14 cellular contexts compared by ENCODE assay signal in genomic region chr1:245197911-245198379, GRCh38. TPM values are rescaled to one million over a fixed set of nuclear protein-coding genes. Genes with fewer than 3 reads are reported as not detected.
DNase-seq lines count a peak whose midpoint lies in the region; ATAC-seq and TF ChIP-seq lines count a peak whose summit lies in the region.
"Had no signal": no experiment of that assay in that cellular context is flagged by ENCODE, and none has a peak within 500 bp of the region (broad histone marks: within the 10 kb centered on the region; RNA-seq: fewer than 3 reads in every experiment).

No MANE protein-coding gene starts in this region.

- H3K27ac Mint-ChIP-seq in naive thymus-derived CD4-positive, alpha-beta T cell = no peak overlapping the region
- H3K27ac Mint-ChIP-seq: activated CD4-positive, alpha-beta memory T cell treated with anti-CD3 and anti-CD28 coated beads for 36 hours had no signal

- H3K9me2 ChIP-seq in GM23248 (ENCODE audit: insufficient read depth) (no peaks in the 10 kb centered on the region), hepatocyte (replicated peaks; ENCODE audit: insufficient read depth) (no peaks in the 10 kb centered on the region)

- BruUV-seq in A673 (replicated peaks; lab: Mats Ljungman, UMichigan) = no TSS peak

- H3K27ac ChIP-seq in A673 (ENCODE audit: low read depth, low read length, poor library complexity, severe bottlenecking) (no peak overlapping the region), GM23248 (peak overlapping the region; percentile 53), hepatocyte (peak overlapping the region; percentile 10)
- no peak overlapping the region for H3K27ac ChIP-seq in naive thymus-derived CD4-positive, alpha-beta T cell (ENCODE audit: low read depth, low read length)
- H3K27ac ChIP-seq: foreskin keratinocyte had no signal

- POLR2A ChIA-PET in A673 (lab: Charles Lee; ENCODE audit: low non-redundant PET) = no interaction called here
- POLR2A ChIA-PET in naive thymus-derived CD4-positive, alpha-beta T cell (lab: Charles Lee) = no interaction called here

- H3K4me1 ChIP-seq in A673 (ENCODE audit: insufficient read depth, low read length, poor library complexity, severe bottlenecking) (no peaks in the 10 kb centered on the region), GM23248 (ENCODE audit: insufficient read depth) (peaks cover 23% of the 10 kb centered on the region), hepatocyte (ENCODE audit: insufficient read depth) (peaks cover 8% of the 10 kb centered on the region)
- no peaks in the 10 kb centered on the region for H3K4me1 ChIP-seq in naive thymus-derived CD4-positive, alpha-beta T cell (ENCODE audit: control insufficient read depth in 2 of 2, insufficient read depth in 2 of 2, low read length in 2 of 2)
- H3K4me1 ChIP-seq: foreskin keratinocyte had no signal

- no peak overlapping the region for H3K4me3 Mint-ChIP-seq in naive thymus-derived CD4-positive, alpha-beta T cell
- H3K4me3 Mint-ChIP-seq: activated CD4-positive, alpha-beta memory T cell treated with anti-CD3 and anti-CD28 coated beads for 36 hours had no signal

- H2AFZ ChIP-seq in GM23248 (peak overlapping the region; percentile 70), hepatocyte (no peak overlapping the region)

- no peaks in the 10 kb centered on the region for H3K9me3 ChIP-seq in A673 (ENCODE audit: low read depth, low read length, poor library complexity, severe bottlenecking)
- no peaks in the 10 kb centered on the region for H3K9me3 ChIP-seq in GM23248 (ENCODE audit: low read depth)
- no peaks in the 10 kb centered on the region for H3K9me3 ChIP-seq in hepatocyte (ENCODE audit: low read depth)
- H3K9me3 ChIP-seq in naive thymus-derived CD4-positive, alpha-beta T cell (ENCODE audit: control insufficient read depth in 2 of 3, low read length in 3 of 3) = no peaks in the 10 kb centered on the region

- CTCF ChIA-PET in A673 (lab: Charles Lee) = no interaction called here
- CTCF ChIA-PET in naive thymus-derived CD4-positive, alpha-beta T cell (lab: Charles Lee) = no interaction called here

- H3K4me2 ChIP-seq in GM23248 (ENCODE audit: unreplicated experiment) (peak overlapping the region; percentile 80), hepatocyte (peak overlapping the region; percentile 61)

- H3F3A ChIP-seq in GM23248 (ENCODE audit: insufficient read depth) = peaks cover 15% of the 10 kb centered on the region

- no peaks in the 10 kb centered on the region for H3K9me3 Mint-ChIP-seq in naive thymus-derived CD4-positive, alpha-beta T cell
- H3K9me3 Mint-ChIP-seq: activated CD4-positive, alpha-beta memory T cell treated with anti-CD3 and anti-CD28 coated beads for 36 hours had no signal

- DNase-seq in A673 (ENCODE audit: low spot score) = peak; percentile 3
- peak; percentile 88 for DNase-seq in GM23248
- peak; percentile 25 for DNase-seq in amniotic stem cell (lab: John Stamatoyannopoulos, UW)
- DNase-seq in hepatocyte (ENCODE audit: low spot score) = peak; percentile 34
- no peak for DNase-seq in NOMO-1 treated with dmso at 0.1 percent for 144 hours (lab: John Stamatoyannopoulos, UW; ENCODE audit: unreplicated experiment)
- DNase-seq in naive thymus-derived CD4-positive, alpha-beta T cell = no peak
- no peak for DNase-seq in GOT3 (lab: John Stamatoyannopoulos, UW)
- DNase-seq: activated CD4-positive, alpha-beta memory T cell treated with anti-CD3 and anti-CD28 coated beads for 36 hours; activated naive CD4-positive, alpha-beta T cell; foreskin keratinocyte; NCI-H1092; NCI-H446 treated with DMSO at 0.1 percent for 48 hours; RPMI8226 had no signal

- H3K36me3 Mint-ChIP-seq in naive thymus-derived CD4-positive, alpha-beta T cell = no peaks in the 10 kb centered on the region
- H3K36me3 Mint-ChIP-seq: activated CD4-positive, alpha-beta memory T cell treated with anti-CD3 and anti-CD28 coated beads for 36 hours had no signal

- WGBS in GM23248 (ENCODE audit: low coverage in 1 of 2, low lambda C conversion rate in 2 of 2, missing lambda C conversion rate in 2 of 2), 2 experiments = 0% methylated on average over 1 of the region's 1 CpG
- WGBS in hepatocyte (ENCODE audit: low lambda C conversion rate, missing lambda C conversion rate) = 26% methylated on average over 1 of the region's 1 CpG

- peaks cover 3 to 31% (median 30%) of the 10 kb centered on the region in 5 donors for H3K27me3 Mint-ChIP-seq in naive thymus-derived CD4-positive, alpha-beta T cell

- intact Hi-C loops in A673 (cut with micrococcal nuclease; ENCODE audit: unreplicated experiment) = no loop called here
- intact Hi-C loops in naive thymus-derived CD4-positive, alpha-beta T cell (cut with micrococcal nuclease) = no loop called here

- ATAC-seq in GM19023 (IDR thresholded peaks at IDR 0.05; ENCODE audit: unreplicated experiment) = no peak
- no peak for ATAC-seq in naive thymus-derived CD4-positive, alpha-beta T cell
- ATAC-seq: foreskin keratinocyte had no signal

- H3K4me1 Mint-ChIP-seq in naive thymus-derived CD4-positive, alpha-beta T cell = peaks cover 0 to 4% (median 0%) of the 10 kb centered on the region in 7 donors

- peaks cover 10% of the 10 kb centered on the region for H3K27me3 ChIP-seq in A673 (replicated peaks; ENCODE audit: insufficient read depth, low read depth, low read length, poor library complexity)
- no peaks in the 10 kb centered on the region for H3K27me3 ChIP-seq in GM23248 (replicated peaks; ENCODE audit: insufficient read depth)
- H3K27me3 ChIP-seq in hepatocyte = no peaks in the 10 kb centered on the region
- no peaks in the 10 kb centered on the region for H3K27me3 ChIP-seq in naive thymus-derived CD4-positive, alpha-beta T cell (ENCODE audit: control insufficient read depth in 2 of 2, insufficient read depth in 2 of 2, low read length in 2 of 2)
- H3K27me3 ChIP-seq: foreskin keratinocyte had no signal

- TF ChIP-seq CTCF in A673 (conservative IDR thresholded peaks at IDR 0.05; ENCODE audit: low read depth, low read length) = no peak
- no peak for TF ChIP-seq CTCF in hepatocyte (IDR thresholded peaks at IDR 0.05; ENCODE audit: poor library complexity)

- H3K79me2 ChIP-seq in GM23248 (ENCODE audit: insufficient read depth) = 0 out of 2 replicates have a peak, but pooled peaks cover 6% of the 10 kb centered on the region
- H3K79me2 ChIP-seq in hepatocyte = peaks cover 84% of the 10 kb centered on the region

- peak overlapping the region; percentile 73 for H3K9ac ChIP-seq in GM23248

- no peaks in the 10 kb centered on the region for H4K20me1 ChIP-seq in GM23248 (ENCODE audit: insufficient read depth)
- peaks cover 18% of the 10 kb centered on the region for H4K20me1 ChIP-seq in hepatocyte (ENCODE audit: insufficient read depth, poor library complexity, severe bottlenecking)

- H3K36me3 ChIP-seq in A673 (ENCODE audit: insufficient read depth, low read length, poor library complexity, severe bottlenecking) = no peaks in the 10 kb centered on the region
- no peaks in the 10 kb centered on the region for H3K36me3 ChIP-seq in GM23248 (ENCODE audit: low read depth)
- H3K36me3 ChIP-seq in hepatocyte (replicated peaks; ENCODE audit: insufficient read depth, low read depth) = no peaks in the 10 kb centered on the region
- no peaks in the 10 kb centered on the region for H3K36me3 ChIP-seq in naive thymus-derived CD4-positive, alpha-beta T cell (ENCODE audit: control insufficient read depth in 2 of 3, insufficient read depth in 3 of 3, low read length in 3 of 3)

- H3K4me3 ChIP-seq in A673 (ENCODE audit: low read depth, low read length, poor library complexity, severe bottlenecking) (no peak overlapping the region), GM23248 (peak overlapping the region; percentile 67), hepatocyte (no peak overlapping the region)
- no peak overlapping the region for H3K4me3 ChIP-seq in naive thymus-derived CD4-positive, alpha-beta T cell (ENCODE audit: low read length)

- in situ Hi-C loops in GM23248 (cut with MboI) = no loop called here

RNA-seq across cellular contexts. Expression of gene KIF26B, which starts 43.2 kb away (rescaled TPM):
- not detected in 2 replicates for total RNA-seq in A673 (2021)
- total RNA-seq in GM23248 (2014; rRNA removed; shearing (Covaris generic)) = 7.8 and 8.0 TPM in 2 replicates
- 2.4 and 2.5 TPM in 2 replicates for polyA plus RNA-seq in GM23248 (2016; fragmentation: Nextera tagmentation; extraction: Ambion mirVana)
- 19.8 and 21.6 TPM in 2 replicates for total RNA-seq in hepatocyte
- polyA plus RNA-seq in hepatocyte = 11.3 and 12.7 TPM in 2 replicates
- total RNA-seq in naive thymus-derived CD4-positive, alpha-beta T cell = under 1 TPM in 2 of 5 experiments, not detected in 3; 0.21 to 0.24 TPM
- polyA plus RNA-seq in naive thymus-derived CD4-positive, alpha-beta T cell = under 1 TPM in 1 of 2 donors, not detected in 1; 0.06 TPM
- total RNA-seq: activated CD4-positive, alpha-beta memory T cell treated with anti-CD3 and anti-CD28 coated beads for 36 hours had no signal

Comparison
In these comparisons a context has a peak if more than half of its experiments do, and no peak if none do; other contexts are left out.
1. DNase-seq: peak in A673 (single experiment), GM23248 (single experiment), amniotic stem cell (single experiment) and hepatocyte (single experiment); none in NOMO-1 treated with dmso at 0.1 percent for 144 hours (single experiment), naive thymus-derived CD4-positive, alpha-beta T cell (0 of 9) and GOT3 (single experiment).
2. H3K27ac ChIP-seq: peak in GM23248 (single experiment) and hepatocyte (single experiment); none in A673 (single experiment) and naive thymus-derived CD4-positive, alpha-beta T cell (single experiment).